In the genomic region with DNA sequence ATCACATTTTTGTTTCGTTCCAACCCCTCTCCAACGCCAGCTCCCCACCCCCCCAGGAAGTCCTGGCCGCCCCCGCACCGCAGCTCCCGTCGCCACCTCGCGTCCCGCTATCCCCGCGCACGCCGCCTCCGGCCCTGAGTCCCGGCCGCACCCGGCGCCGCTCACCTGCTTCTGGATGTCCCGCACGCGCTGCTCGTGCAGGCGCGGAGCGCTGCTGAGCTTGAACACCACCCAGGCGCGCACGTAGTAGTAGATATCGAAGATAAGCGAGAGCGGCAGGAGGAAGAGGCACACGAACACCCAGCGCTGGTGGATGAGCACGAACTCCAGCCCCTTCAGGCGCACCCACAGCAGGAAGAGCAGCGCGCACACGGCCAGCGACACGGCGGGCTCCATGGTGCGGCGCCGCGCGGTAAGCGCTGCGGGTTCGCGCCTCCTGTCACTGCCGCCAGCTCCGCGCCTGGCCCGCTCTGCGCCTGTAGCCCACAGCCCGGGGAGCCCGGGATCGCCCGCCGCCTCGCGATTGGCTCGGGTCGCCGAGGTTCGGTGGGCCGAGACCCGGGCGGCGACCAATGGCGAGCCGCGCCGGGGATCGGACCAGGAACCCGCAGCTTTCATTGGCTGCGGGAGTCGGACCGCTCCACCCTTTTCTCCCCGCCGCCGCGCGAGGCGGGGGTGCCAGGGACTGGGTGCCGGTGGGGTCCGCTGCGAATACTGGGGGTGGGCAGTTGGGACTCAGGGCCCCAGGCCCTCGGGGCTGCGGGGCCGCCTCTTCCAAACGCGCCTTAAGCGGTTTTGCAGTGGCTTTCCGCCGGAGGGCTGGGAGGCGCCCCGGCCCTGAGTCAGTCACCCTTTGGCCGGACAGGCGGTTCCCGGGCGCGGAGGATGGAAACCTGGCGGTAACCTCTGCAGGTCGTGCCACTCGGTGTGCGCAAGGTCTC, we compare ENCODE assay signal across 1 cellular context.
TF ChIP-seq lines count a peak whose summit lies in the region.

TSS of gene DHCR24 (minus strand) at position 472 of the 941 bp plus-strand sequence. CDS start at position 396, 76 bp downstream.

TF ChIP-seq in HepG2, 621 proteins besides CTCF, POLR2A, EP300 and RAD21 (continued from another document and continues in another):
- TF ChIP-seq ARNTL (CRISPR knock-in tag; IDR thresholded peaks at IDR 0.05): no peak; the same call in 1 of the 2 replicates
- no peak; the same call in 1 of the 2 replicates for TF ChIP-seq PAX8 (CRISPR knock-in tag; IDR thresholded peaks at IDR 0.05; ENCODE audit: borderline replicate concordance)
- no peak for TF ChIP-seq CBFB (CRISPR knock-in tag; IDR thresholded peaks at IDR 0.05)
- TF ChIP-seq, protein P1, sequence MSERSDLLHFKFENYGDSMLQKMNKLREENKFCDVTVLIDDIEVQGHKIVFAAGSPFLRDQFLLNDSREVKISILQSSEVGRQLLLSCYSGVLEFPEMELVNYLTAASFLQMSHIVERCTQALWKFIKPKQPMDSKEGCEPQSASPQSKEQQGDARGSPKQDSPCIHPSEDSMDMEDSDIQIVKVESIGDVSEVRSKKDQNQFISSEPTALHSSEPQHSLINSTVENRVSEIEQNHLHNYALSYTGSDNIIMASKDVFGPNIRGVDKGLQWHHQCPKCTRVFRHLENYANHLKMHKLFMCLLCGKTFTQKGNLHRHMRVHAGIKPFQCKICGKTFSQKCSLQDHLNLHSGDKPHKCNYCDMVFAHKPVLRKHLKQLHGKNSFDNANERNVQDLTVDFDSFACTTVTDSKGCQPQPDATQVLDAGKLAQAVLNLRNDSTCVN (CRISPR knock-in tag; IDR thresholded peaks at IDR 0.05; ENCODE audit: borderline replicate concordance): no peak
- no peak for TF ChIP-seq ZNF879 (CRISPR knock-in tag; IDR thresholded peaks at IDR 0.05)
- TF ChIP-seq, protein P2, sequence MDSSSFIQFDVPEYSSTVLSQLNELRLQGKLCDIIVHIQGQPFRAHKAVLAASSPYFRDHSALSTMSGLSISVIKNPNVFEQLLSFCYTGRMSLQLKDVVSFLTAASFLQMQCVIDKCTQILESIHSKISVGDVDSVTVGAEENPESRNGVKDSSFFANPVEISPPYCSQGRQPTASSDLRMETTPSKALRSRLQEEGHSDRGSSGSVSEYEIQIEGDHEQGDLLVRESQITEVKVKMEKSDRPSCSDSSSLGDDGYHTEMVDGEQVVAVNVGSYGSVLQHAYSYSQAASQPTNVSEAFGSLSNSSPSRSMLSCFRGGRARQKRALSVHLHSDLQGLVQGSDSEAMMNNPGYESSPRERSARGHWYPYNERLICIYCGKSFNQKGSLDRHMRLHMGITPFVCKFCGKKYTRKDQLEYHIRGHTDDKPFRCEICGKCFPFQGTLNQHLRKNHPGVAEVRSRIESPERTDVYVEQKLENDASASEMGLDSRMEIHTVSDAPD (CRISPR knock-in tag; IDR thresholded peaks at IDR 0.05): no peak
- TF ChIP-seq PHF5A (CRISPR knock-in tag; IDR thresholded peaks at IDR 0.05; ENCODE audit: low read depth, unreplicated experiment): peak; percentile 19
- TF ChIP-seq, protein P3, sequence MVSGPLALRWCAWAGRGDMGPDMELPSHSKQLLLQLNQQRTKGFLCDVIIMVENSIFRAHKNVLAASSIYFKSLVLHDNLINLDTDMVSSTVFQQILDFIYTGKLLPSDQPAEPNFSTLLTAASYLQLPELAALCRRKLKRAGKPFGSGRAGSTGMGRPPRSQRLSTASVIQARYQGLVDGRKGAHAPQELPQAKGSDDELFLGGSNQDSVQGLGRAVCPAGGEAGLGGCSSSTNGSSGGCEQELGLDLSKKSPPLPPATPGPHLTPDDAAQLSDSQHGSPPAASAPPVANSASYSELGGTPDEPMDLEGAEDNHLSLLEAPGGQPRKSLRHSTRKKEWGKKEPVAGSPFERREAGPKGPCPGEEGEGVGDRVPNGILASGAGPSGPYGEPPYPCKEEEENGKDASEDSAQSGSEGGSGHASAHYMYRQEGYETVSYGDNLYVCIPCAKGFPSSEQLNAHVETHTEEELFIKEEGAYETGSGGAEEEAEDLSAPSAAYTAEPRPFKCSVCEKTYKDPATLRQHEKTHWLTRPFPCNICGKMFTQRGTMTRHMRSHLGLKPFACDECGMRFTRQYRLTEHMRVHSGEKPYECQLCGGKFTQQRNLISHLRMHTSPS (CRISPR knock-in tag; IDR thresholded peaks at IDR 0.05; ENCODE audit: low read depth): no peak; the same call in 1 of the 2 replicates
- peak; percentile 62; the same call in 1 of the 2 replicates for TF ChIP-seq ZBTB42 (CRISPR knock-in tag; IDR thresholded peaks at IDR 0.05)
- TF ChIP-seq HOXA3 (CRISPR knock-in tag; IDR thresholded peaks at IDR 0.05): peak; percentile 67
- no peak for TF ChIP-seq ZNF501 (CRISPR knock-in tag; IDR thresholded peaks at IDR 0.05)
- no peak for TF ChIP-seq SIX1 (CRISPR knock-in tag; IDR thresholded peaks at IDR 0.05; ENCODE audit: borderline replicate concordance)
- no peak for TF ChIP-seq GTF3A (CRISPR knock-in tag; conservative IDR thresholded peaks at IDR 0.05)
- TF ChIP-seq, protein P4, sequence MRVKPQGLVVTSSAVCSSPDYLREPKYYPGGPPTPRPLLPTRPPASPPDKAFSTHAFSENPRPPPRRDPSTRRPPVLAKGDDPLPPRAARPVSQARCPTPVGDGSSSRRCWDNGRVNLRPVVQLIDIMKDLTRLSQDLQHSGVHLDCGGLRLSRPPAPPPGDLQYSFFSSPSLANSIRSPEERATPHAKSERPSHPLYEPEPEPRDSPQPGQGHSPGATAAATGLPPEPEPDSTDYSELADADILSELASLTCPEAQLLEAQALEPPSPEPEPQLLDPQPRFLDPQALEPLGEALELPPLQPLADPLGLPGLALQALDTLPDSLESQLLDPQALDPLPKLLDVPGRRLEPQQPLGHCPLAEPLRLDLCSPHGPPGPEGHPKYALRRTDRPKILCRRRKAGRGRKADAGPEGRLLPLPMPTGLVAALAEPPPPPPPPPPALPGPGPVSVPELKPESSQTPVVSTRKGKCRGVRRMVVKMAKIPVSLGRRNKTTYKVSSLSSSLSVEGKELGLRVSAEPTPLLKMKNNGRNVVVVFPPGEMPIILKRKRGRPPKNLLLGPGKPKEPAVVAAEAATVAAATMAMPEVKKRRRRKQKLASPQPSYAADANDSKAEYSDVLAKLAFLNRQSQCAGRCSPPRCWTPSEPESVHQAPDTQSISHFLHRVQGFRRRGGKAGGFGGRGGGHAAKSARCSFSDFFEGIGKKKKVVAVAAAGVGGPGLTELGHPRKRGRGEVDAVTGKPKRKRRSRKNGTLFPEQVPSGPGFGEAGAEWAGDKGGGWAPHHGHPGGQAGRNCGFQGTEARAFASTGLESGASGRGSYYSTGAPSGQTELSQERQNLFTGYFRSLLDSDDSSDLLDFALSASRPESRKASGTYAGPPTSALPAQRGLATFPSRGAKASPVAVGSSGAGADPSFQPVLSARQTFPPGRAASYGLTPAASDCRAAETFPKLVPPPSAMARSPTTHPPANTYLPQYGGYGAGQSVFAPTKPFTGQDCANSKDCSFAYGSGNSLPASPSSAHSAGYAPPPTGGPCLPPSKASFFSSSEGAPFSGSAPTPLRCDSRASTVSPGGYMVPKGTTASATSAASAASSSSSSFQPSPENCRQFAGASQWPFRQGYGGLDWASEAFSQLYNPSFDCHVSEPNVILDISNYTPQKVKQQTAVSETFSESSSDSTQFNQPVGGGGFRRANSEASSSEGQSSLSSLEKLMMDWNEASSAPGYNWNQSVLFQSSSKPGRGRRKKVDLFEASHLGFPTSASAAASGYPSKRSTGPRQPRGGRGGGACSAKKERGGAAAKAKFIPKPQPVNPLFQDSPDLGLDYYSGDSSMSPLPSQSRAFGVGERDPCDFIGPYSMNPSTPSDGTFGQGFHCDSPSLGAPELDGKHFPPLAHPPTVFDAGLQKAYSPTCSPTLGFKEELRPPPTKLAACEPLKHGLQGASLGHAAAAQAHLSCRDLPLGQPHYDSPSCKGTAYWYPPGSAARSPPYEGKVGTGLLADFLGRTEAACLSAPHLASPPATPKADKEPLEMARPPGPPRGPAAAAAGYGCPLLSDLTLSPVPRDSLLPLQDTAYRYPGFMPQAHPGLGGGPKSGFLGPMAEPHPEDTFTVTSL (CRISPR knock-in tag; IDR thresholded peaks at IDR 0.05; ENCODE audit: borderline replicate concordance): peak; percentile 79
- TF ChIP-seq ZNF672 (CRISPR knock-in tag; IDR thresholded peaks at IDR 0.05): no peak
- no peak for TF ChIP-seq ZNF569 (CRISPR knock-in tag; IDR thresholded peaks at IDR 0.05; ENCODE audit: borderline replicate concordance)
- no peak for TF ChIP-seq RELA (CRISPR knock-in tag; IDR thresholded peaks at IDR 0.05)
- TF ChIP-seq, protein P5, sequence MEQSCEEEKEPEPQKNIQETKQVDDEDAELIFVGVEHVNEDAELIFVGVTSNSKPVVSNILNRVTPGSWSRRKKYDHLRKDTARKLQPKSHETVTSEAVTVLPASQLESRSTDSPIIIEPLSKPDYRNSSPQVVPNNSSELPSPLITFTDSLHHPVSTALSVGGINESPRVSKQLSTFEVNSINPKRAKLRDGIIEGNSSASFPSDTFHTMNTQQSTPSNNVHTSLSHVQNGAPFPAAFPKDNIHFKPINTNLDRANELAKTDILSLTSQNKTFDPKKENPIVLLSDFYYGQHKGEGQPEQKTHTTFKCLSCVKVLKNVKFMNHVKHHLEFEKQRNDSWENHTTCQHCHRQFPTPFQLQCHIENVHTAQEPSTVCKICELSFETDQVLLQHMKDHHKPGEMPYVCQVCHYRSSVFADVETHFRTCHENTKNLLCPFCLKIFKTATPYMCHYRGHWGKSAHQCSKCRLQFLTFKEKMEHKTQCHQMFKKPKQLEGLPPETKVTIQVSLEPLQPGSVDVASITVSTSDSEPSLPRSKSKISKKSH (CRISPR knock-in tag; IDR thresholded peaks at IDR 0.05; ENCODE audit: borderline replicate concordance): no peak
- no peak for TF ChIP-seq SRSF9 (IDR thresholded peaks at IDR 0.05; ENCODE audit: borderline replicate concordance, insufficient read depth, low read depth, low read length, poor library complexity, severe bottlenecking)
- peak; percentile 95 for TF ChIP-seq ZNF33A (CRISPR knock-in tag; IDR thresholded peaks at IDR 0.05; ENCODE audit: borderline replicate concordance)
- TF ChIP-seq, protein P6, sequence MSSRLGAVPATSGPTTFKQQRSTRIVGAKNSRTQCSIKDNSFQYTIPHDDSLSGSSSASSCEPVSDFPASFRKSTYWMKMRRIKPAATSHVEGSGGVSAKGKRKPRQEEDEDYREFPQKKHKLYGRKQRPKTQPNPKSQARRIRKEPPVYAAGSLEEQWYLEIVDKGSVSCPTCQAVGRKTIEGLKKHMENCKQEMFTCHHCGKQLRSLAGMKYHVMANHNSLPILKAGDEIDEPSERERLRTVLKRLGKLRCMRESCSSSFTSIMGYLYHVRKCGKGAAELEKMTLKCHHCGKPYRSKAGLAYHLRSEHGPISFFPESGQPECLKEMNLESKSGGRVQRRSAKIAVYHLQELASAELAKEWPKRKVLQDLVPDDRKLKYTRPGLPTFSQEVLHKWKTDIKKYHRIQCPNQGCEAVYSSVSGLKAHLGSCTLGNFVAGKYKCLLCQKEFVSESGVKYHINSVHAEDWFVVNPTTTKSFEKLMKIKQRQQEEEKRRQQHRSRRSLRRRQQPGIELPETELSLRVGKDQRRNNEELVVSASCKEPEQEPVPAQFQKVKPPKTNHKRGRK (CRISPR knock-in tag; IDR thresholded peaks at IDR 0.05): no peak
- TF ChIP-seq, protein P7, sequence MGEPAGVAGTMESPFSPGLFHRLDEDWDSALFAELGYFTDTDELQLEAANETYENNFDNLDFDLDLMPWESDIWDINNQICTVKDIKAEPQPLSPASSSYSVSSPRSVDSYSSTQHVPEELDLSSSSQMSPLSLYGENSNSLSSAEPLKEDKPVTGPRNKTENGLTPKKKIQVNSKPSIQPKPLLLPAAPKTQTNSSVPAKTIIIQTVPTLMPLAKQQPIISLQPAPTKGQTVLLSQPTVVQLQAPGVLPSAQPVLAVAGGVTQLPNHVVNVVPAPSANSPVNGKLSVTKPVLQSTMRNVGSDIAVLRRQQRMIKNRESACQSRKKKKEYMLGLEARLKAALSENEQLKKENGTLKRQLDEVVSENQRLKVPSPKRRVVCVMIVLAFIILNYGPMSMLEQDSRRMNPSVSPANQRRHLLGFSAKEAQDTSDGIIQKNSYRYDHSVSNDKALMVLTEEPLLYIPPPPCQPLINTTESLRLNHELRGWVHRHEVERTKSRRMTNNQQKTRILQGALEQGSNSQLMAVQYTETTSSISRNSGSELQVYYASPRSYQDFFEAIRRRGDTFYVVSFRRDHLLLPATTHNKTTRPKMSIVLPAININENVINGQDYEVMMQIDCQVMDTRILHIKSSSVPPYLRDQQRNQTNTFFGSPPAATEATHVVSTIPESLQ (CRISPR knock-in tag; conservative IDR thresholded peaks at IDR 0.05): no peak
- TF ChIP-seq, protein P8, sequence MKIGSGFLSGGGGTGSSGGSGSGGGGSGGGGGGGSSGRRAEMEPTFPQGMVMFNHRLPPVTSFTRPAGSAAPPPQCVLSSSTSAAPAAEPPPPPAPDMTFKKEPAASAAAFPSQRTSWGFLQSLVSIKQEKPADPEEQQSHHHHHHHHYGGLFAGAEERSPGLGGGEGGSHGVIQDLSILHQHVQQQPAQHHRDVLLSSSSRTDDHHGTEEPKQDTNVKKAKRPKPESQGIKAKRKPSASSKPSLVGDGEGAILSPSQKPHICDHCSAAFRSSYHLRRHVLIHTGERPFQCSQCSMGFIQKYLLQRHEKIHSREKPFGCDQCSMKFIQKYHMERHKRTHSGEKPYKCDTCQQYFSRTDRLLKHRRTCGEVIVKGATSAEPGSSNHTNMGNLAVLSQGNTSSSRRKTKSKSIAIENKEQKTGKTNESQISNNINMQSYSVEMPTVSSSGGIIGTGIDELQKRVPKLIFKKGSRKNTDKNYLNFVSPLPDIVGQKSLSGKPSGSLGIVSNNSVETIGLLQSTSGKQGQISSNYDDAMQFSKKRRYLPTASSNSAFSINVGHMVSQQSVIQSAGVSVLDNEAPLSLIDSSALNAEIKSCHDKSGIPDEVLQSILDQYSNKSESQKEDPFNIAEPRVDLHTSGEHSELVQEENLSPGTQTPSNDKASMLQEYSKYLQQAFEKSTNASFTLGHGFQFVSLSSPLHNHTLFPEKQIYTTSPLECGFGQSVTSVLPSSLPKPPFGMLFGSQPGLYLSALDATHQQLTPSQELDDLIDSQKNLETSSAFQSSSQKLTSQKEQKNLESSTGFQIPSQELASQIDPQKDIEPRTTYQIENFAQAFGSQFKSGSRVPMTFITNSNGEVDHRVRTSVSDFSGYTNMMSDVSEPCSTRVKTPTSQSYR (CRISPR knock-in tag; IDR thresholded peaks at IDR 0.05; ENCODE audit: borderline replicate concordance): peak; percentile 22; the same call in 1 of the 2 replicates
- TF ChIP-seq ZMYM4 (CRISPR knock-in tag; IDR thresholded peaks at IDR 0.05): peak; percentile 61
- TF ChIP-seq ZBTB38 (CRISPR knock-in tag; IDR thresholded peaks at IDR 0.05): peak; percentile 68; the same call in 1 of the 2 replicates
- TF ChIP-seq TBL1XR1 (IDR thresholded peaks at IDR 0.05; ENCODE audit: borderline replicate concordance, low read length, partially characterized antibody): no peak
